Comparison of ENCODE assay signal across 41 cellular contexts in genomic region chr9:130919559-130920145, GRCh38. TPM values are rescaled to one million over a fixed set of nuclear protein-coding genes. Genes with fewer than 3 reads are reported as not detected.
"Had no signal": no experiment of that assay in that cellular context is flagged by ENCODE, and none has a peak within 500 bp of the region (broad histone marks: within the 10 kb centered on the region; RNA-seq: fewer than 3 reads in every experiment).

No MANE protein-coding gene starts in this region.

- H3K27me3 Mint-ChIP-seq: activated naive CD4-positive, alpha-beta T cell treated with anti-CD3 and anti-CD28 coated beads, Interleukin-2, amount 50 U/mL, for 24 hours; activated naive CD8-positive, alpha-beta T cell treated with anti-CD3 and anti-CD28 coated beads, Interleukin-2, amount 50 U/mL, for 24 hours had no signal

- H3K4me1 ChIP-seq: adrenal gland, breast epithelium, colonic mucosa, heart right ventricle had no signal

- H3K4me3 ChIP-seq: adrenal gland, breast epithelium, cardiac muscle cell, colonic mucosa, esophagus squamous epithelium, gastroesophageal sphincter, heart right ventricle had no signal

- H3K27me3 ChIP-seq: adrenal gland, cardiac muscle cell, colonic mucosa had no signal

- ATAC-seq: activated CD4-positive, CD25-positive, alpha-beta regulatory T cell treated with anti-CD3 and anti-CD28 coated beads, Interleukin-2, amount 50 U/mL, for 24 hours; activated CD8-positive, alpha-beta memory T cell treated with anti-CD3 and anti-CD28 coated beads, Interleukin-2, amount 10 ng/mL, durations not matched to agents 7 days and 5 days; activated CD8-positive, alpha-beta T cell treated with anti-CD3 and anti-CD28 coated beads, Interleukin-2, amount 10 ng/mL, durations not matched to agents 7 days and 5 days; activated naive CD8-positive, alpha-beta T cell treated with anti-CD3 and anti-CD28 coated beads, Interleukin-2, amount 50 U/mL, for 24 hours; gastroesophageal sphincter; T-helper 17 cell had no signal

- FAIRE-seq: endometrium, endothelial cell of umbilical vein had no signal

- H3K27ac Mint-ChIP-seq: activated B cell treated with CpG ODN at 0.5 μM for 24 hours; activated CD8-positive, alpha-beta memory T cell treated with anti-CD3 and anti-CD28 coated beads, Interleukin-2, amount 10 ng/mL, durations not matched to agents 7 days and 5 days; activated CD8-positive, alpha-beta T cell treated with anti-CD3 and anti-CD28 coated beads, Interleukin-2, amount 10 ng/mL, durations not matched to agents 7 days and 5 days; activated naive CD4-positive, alpha-beta T cell treated with anti-CD3 and anti-CD28 coated beads for 36 hours; activated naive CD4-positive, alpha-beta T cell treated with anti-CD3 and anti-CD28 coated beads, Interleukin-2, amount 50 U/mL, for 24 hours; activated naive CD8-positive, alpha-beta T cell treated with anti-CD3 and anti-CD28 coated beads for 36 hours; activated naive CD8-positive, alpha-beta T cell treated with anti-CD3 and anti-CD28 coated beads, Interleukin-2, amount 50 U/mL, for 24 hours; activated T-helper 1 cell treated with anti-CD3 and anti-CD28 coated beads, Interleukin-12 subunit alpha, Interleukin-12 subunit beta, Interleukin-2, Interleukin-4 antibody, amounts not matched to agents 30 ng/mL and 10 ng/mL and 1 ng/mL, durations not matched to agents 14 hours and 24 hours and 36 hours; activated T-helper 2 cell treated with anti-CD3 and anti-CD28 coated beads, Interferon-gamma antibody, Interleukin-2, Interleukin-4, amounts not matched to agents 10 μg/mL and 5 μg/mL and 100 μg/mL, durations not matched to agents 14 hours and 24 hours and 36 hours; T-helper 17 cell; T-helper 2 cell treated with Interferon-gamma antibody and Interleukin-4, amounts not matched to agents 5 μg/mL and 100 μg/mL, for 36 hours had no signal

- H3K4me3 Mint-ChIP-seq: activated B cell treated with CpG ODN at 0.5 μM for 24 hours; activated CD8-positive, alpha-beta memory T cell treated with anti-CD3 and anti-CD28 coated beads, Interleukin-2, amount 10 ng/mL, durations not matched to agents 7 days and 5 days; activated CD8-positive, alpha-beta T cell treated with anti-CD3 and anti-CD28 coated beads, Interleukin-2, amount 10 ng/mL, durations not matched to agents 7 days and 5 days; activated naive CD4-positive, alpha-beta T cell treated with anti-CD3 and anti-CD28 coated beads for 36 hours; activated naive CD4-positive, alpha-beta T cell treated with anti-CD3 and anti-CD28 coated beads, Interleukin-2, amount 50 U/mL, for 24 hours; activated naive CD8-positive, alpha-beta T cell treated with anti-CD3 and anti-CD28 coated beads for 36 hours; activated naive CD8-positive, alpha-beta T cell treated with anti-CD3 and anti-CD28 coated beads, Interleukin-2, amount 50 U/mL, for 24 hours; activated T-helper 1 cell treated with anti-CD3 and anti-CD28 coated beads, Interleukin-12 subunit alpha, Interleukin-12 subunit beta, Interleukin-2, Interleukin-4 antibody, amounts not matched to agents 30 ng/mL and 10 ng/mL and 1 ng/mL, durations not matched to agents 14 hours and 24 hours and 36 hours; T-helper 17 cell; T-helper 2 cell treated with Interferon-gamma antibody and Interleukin-4, amounts not matched to agents 5 μg/mL and 100 μg/mL, for 36 hours had no signal

- H3K36me3 ChIP-seq: adrenal gland, breast epithelium, cardiac muscle cell, colonic mucosa, esophagus squamous epithelium, gastroesophageal sphincter, heart right ventricle, WERI-Rb-1 had no signal

- H3K27ac ChIP-seq: adrenal gland, breast epithelium, cardiac muscle cell, colonic mucosa, epithelial cell of prostate, esophagus squamous epithelium, gastroesophageal sphincter, heart right ventricle, WERI-Rb-1 had no signal

- H3K4me1 Mint-ChIP-seq: activated B cell treated with CpG ODN at 0.5 μM for 24 hours; activated CD8-positive, alpha-beta memory T cell treated with anti-CD3 and anti-CD28 coated beads, Interleukin-2, amount 10 ng/mL, durations not matched to agents 7 days and 5 days; activated naive CD4-positive, alpha-beta T cell treated with anti-CD3 and anti-CD28 coated beads, Interleukin-2, amount 50 U/mL, for 24 hours; activated naive CD8-positive, alpha-beta T cell treated with anti-CD3 and anti-CD28 coated beads for 36 hours; activated naive CD8-positive, alpha-beta T cell treated with anti-CD3 and anti-CD28 coated beads, Interleukin-2, amount 50 U/mL, for 24 hours; T-helper 17 cell had no signal

- H3K9me3 ChIP-seq: adrenal gland, breast epithelium, colonic mucosa, esophagus squamous epithelium, gastroesophageal sphincter, heart right ventricle had no signal

- DNase-seq: activated B cell treated with CpG ODN at 0.5 μM for 24 hours; activated CD4-positive, alpha-beta T cell treated with anti-CD3 and anti-CD28 coated beads for 48 hours; activated CD4-positive, alpha-beta T cell treated with anti-CD3 and anti-CD28 coated beads, Interleukin-2, amount 50 U/mL, for 1 hour; activated CD4-positive, alpha-beta T cell treated with anti-CD3 and anti-CD28 coated beads, Interleukin-2, amount 50 U/mL, for 48 hours; activated CD8-positive, alpha-beta memory T cell treated with anti-CD3 and anti-CD28 coated beads, Interleukin-2, amount 10 ng/mL, durations not matched to agents 7 days and 5 days; activated CD8-positive, alpha-beta memory T cell treated with anti-CD3 and anti-CD28 coated beads, Interleukin-2, amount 50 U/mL, for 4 hours; activated CD8-positive, alpha-beta T cell treated with anti-CD3 and anti-CD28 coated beads, Interleukin-2, amount 10 ng/mL, durations not matched to agents 7 days and 5 days; activated effector memory CD4-positive, alpha-beta T cell treated with anti-CD3 and anti-CD28 coated beads, Interleukin-2, amount 50 U/mL, for 16 hours; activated naive CD4-positive, alpha-beta T cell treated with anti-CD3 and anti-CD28 coated beads for 36 hours; activated naive CD8-positive, alpha-beta T cell treated with anti-CD3 and anti-CD28 coated beads for 36 hours; activated naive CD8-positive, alpha-beta T cell treated with anti-CD3 and anti-CD28 coated beads, Interleukin-2, amount 50 U/mL, for 24 hours; activated T-cell treated with anti-CD3 and anti-CD28 coated beads, Interleukin-2, amount 50 U/mL, for 1 hour; activated T-cell treated with anti-CD3 and anti-CD28 coated beads, Interleukin-2, amount 50 U/mL, for 48 hours; adrenal gland; aorta; central memory CD4-positive, alpha-beta T cell; cerebellar nuclear complex; colonic mucosa; effector CD8-positive, alpha-beta T cell; esophagus squamous epithelium; foreskin melanocyte; heart right ventricle; T-helper 17 cell; T1000; WERI-Rb-1 had no signal

- H3K9me3 Mint-ChIP-seq: activated B cell treated with CpG ODN at 0.5 μM for 24 hours; activated naive CD4-positive, alpha-beta T cell treated with anti-CD3 and anti-CD28 coated beads for 36 hours; activated naive CD4-positive, alpha-beta T cell treated with anti-CD3 and anti-CD28 coated beads, Interleukin-2, amount 50 U/mL, for 24 hours; activated naive CD8-positive, alpha-beta T cell treated with anti-CD3 and anti-CD28 coated beads for 36 hours; activated naive CD8-positive, alpha-beta T cell treated with anti-CD3 and anti-CD28 coated beads, Interleukin-2, amount 50 U/mL, for 24 hours; activated T-helper 1 cell treated with anti-CD3 and anti-CD28 coated beads, Interleukin-12 subunit alpha, Interleukin-12 subunit beta, Interleukin-2, Interleukin-4 antibody, amounts not matched to agents 30 ng/mL and 10 ng/mL and 1 ng/mL, durations not matched to agents 14 hours and 24 hours and 36 hours; activated T-helper 2 cell treated with anti-CD3 and anti-CD28 coated beads, Interferon-gamma antibody, Interleukin-2, Interleukin-4, amounts not matched to agents 10 μg/mL and 5 μg/mL and 100 μg/mL, durations not matched to agents 14 hours and 24 hours and 36 hours; T-helper 2 cell treated with Interferon-gamma antibody and Interleukin-4, amounts not matched to agents 5 μg/mL and 100 μg/mL, for 36 hours had no signal

RNA-seq across cellular contexts. Expression of gene FIBCD1, which starts 19.4 kb away (rescaled TPM):
- total RNA-seq: activated B cell treated with CpG ODN at 0.5 μM for 24 hours; activated CD8-positive, alpha-beta memory T cell treated with anti-CD3 and anti-CD28 coated beads for 36 hours; activated CD8-positive, alpha-beta memory T cell treated with anti-CD3 and anti-CD28 coated beads, Interleukin-2, amount 10 ng/mL, durations not matched to agents 7 days and 5 days; activated CD8-positive, alpha-beta T cell treated with anti-CD3 and anti-CD28 coated beads, Interleukin-2, amount 10 ng/mL, durations not matched to agents 7 days and 5 days; activated naive CD4-positive, alpha-beta T cell treated with anti-CD3 and anti-CD28 coated beads for 36 hours; activated naive CD8-positive, alpha-beta T cell treated with anti-CD3 and anti-CD28 coated beads for 36 hours; activated T-helper 1 cell treated with anti-CD3 and anti-CD28 coated beads, Interleukin-12 subunit alpha, Interleukin-12 subunit beta, Interleukin-2, Interleukin-4 antibody, amounts not matched to agents 30 ng/mL and 10 ng/mL and 1 ng/mL, durations not matched to agents 14 hours and 24 hours and 36 hours; activated T-helper 2 cell treated with anti-CD3 and anti-CD28 coated beads, Interferon-gamma antibody, Interleukin-2, Interleukin-4, amounts not matched to agents 10 μg/mL and 5 μg/mL and 100 μg/mL, durations not matched to agents 14 hours and 24 hours and 36 hours; aorta; endothelial cell of umbilical vein; esophagus squamous epithelium; glomerular endothelial cell; T-helper 17 cell had no signal

RNA-seq across cellular contexts. Expression of gene QRFP, which starts 23.0 kb away (rescaled TPM):
- total RNA-seq: activated B cell treated with CpG ODN at 0.5 μM for 24 hours; activated CD8-positive, alpha-beta memory T cell treated with anti-CD3 and anti-CD28 coated beads for 36 hours; activated CD8-positive, alpha-beta memory T cell treated with anti-CD3 and anti-CD28 coated beads, Interleukin-2, amount 10 ng/mL, durations not matched to agents 7 days and 5 days; activated CD8-positive, alpha-beta T cell treated with anti-CD3 and anti-CD28 coated beads, Interleukin-2, amount 10 ng/mL, durations not matched to agents 7 days and 5 days; activated naive CD4-positive, alpha-beta T cell treated with anti-CD3 and anti-CD28 coated beads for 36 hours; activated naive CD8-positive, alpha-beta T cell treated with anti-CD3 and anti-CD28 coated beads for 36 hours; activated T-helper 1 cell treated with anti-CD3 and anti-CD28 coated beads, Interleukin-12 subunit alpha, Interleukin-12 subunit beta, Interleukin-2, Interleukin-4 antibody, amounts not matched to agents 30 ng/mL and 10 ng/mL and 1 ng/mL, durations not matched to agents 14 hours and 24 hours and 36 hours; activated T-helper 2 cell treated with anti-CD3 and anti-CD28 coated beads, Interferon-gamma antibody, Interleukin-2, Interleukin-4, amounts not matched to agents 10 μg/mL and 5 μg/mL and 100 μg/mL, durations not matched to agents 14 hours and 24 hours and 36 hours; adrenal gland; aorta; breast epithelium; cardiac muscle cell; dermis microvascular lymphatic vessel endothelial cell; endothelial cell of umbilical vein; fibroblast of lung; fibroblast of villous mesenchyme; gastroesophageal sphincter; glomerular endothelial cell; heart right ventricle; T-helper 17 cell had no signal
- polyA plus RNA-seq: adrenal gland, aorta, endothelial cell of umbilical vein, fibroblast of lung had no signal
